In genomic region chr10:61780732-61781131, GRCh38 we compare ENCODE assay signal across 20 cellular contexts.
"Had no signal": no experiment of that assay in that cellular context is flagged by ENCODE, and none has a peak within 500 bp of the region (broad histone marks: within the 10 kb centered on the region; RNA-seq: fewer than 3 reads in every experiment).

No MANE protein-coding gene starts in this region.

- FAIRE-seq: endometrium, TTC549 had no signal

- H3K4me1 ChIP-seq: body of pancreas, colonic mucosa, parathyroid adenoma, upper lobe of right lung had no signal

- H3K79me2 ChIP-seq: parathyroid adenoma had no signal

- H3K36me3 ChIP-seq: colonic mucosa, upper lobe of right lung had no signal

- H3K4me3 ChIP-seq: body of pancreas, colonic mucosa, lung, skin epidermis, upper lobe of right lung had no signal

- H3K27me3 ChIP-seq: body of pancreas, colonic mucosa, upper lobe of right lung had no signal

- DNase-seq: activated CD4-positive, alpha-beta memory T cell treated with anti-CD3 and anti-CD28 coated beads, Interleukin-2, amount 10 ng/mL, durations not matched to agents 7 days and 5 days; activated CD4-positive, alpha-beta T cell treated with anti-CD3 and anti-CD28 coated beads for 4 hours; activated gamma-delta T cell; activated T-cell treated with anti-CD3 and anti-CD28 coated beads, Interleukin-2, amount 50 U/mL, for 72 hours; amygdala; body of pancreas; caudate nucleus; head of caudate nucleus; kidney glomerular epithelial cell; naive thymus-derived CD4-positive, alpha-beta T cell; stimulated activated CD4-positive, alpha-beta T cell treated with anti-CD3 and anti-CD28 coated beads, Interleukin-4, amount 100 ng/mL, for 24 hours; T-helper 17 cell; upper lobe of right lung had no signal

- H2AFZ ChIP-seq: parathyroid adenoma had no signal

- H3K9me3 ChIP-seq: body of pancreas, colonic mucosa, upper lobe of right lung had no signal

- H3K9ac ChIP-seq: parathyroid adenoma had no signal

- H3K27ac ChIP-seq: body of pancreas, colonic mucosa, parathyroid adenoma, upper lobe of right lung had no signal

- ATAC-seq: body of pancreas, WTC11 had no signal
